ENCODE assay signal across 12 cellular contexts in the genomic region with DNA sequence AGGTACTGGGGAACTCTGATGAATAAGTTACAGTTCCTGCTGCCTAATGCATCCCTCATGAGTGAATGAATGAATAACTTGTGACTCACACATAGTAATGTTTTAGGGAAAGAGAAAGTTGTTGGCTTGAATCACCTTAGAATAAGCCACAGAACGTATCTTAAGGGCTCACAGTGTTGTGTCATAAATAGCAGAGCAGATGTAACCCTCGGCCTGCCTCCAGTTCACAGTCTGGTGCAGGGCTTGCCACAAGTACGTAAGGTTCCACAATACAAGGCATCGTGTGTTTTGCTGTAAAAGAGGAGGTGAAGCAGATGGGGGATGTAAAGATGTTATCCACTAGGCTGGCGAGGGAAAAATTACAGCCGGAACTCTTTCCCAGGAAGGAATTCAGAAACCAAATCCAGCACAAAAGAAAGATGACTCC.
A peak's percentile ranks its signal among the peaks of the same experiment; 100 is the strongest.
DNase-seq lines count a peak whose midpoint lies in the region; ATAC-seq and TF ChIP-seq lines count a peak whose summit lies in the region.
"Had no signal": no experiment of that assay in that cellular context is flagged by ENCODE, and none has a peak within 500 bp of the region (broad histone marks: within the 10 kb centered on the region; RNA-seq: fewer than 3 reads in every experiment).

No MANE protein-coding gene starts in this region.

- no peak for DNase-seq in activated CD4-positive, alpha-beta T cell treated with anti-CD3 and anti-CD28 coated beads for 36 hours
- no peak for DNase-seq in activated CD4-positive, alpha-beta T cell treated with anti-CD3 and anti-CD28 coated beads for 1 hour
- DNase-seq in RPMI7951 (ENCODE audit: low read depth), result peak; percentile 91
- DNase-seq in foreskin melanocyte, result peak; percentile 52
- peak; percentile 20 for DNase-seq in testis
- DNase-seq in NCI-H2227 (lab: John Stamatoyannopoulos, UW; ENCODE audit: unreplicated experiment), result no peak
- DNase-seq in mesothelial cell of epicardium (ENCODE audit: low spot score in 2 of 2, unreplicated experiment in 2 of 2), result no peak
- DNase-seq: OCI-M1 had no signal

- H3K27me3 Mint-ChIP-seq in activated CD4-positive, alpha-beta T cell treated with anti-CD3 and anti-CD28 coated beads for 36 hours, result peaks cover 4% of the 10 kb centered on the region
- peaks cover 2% of the 10 kb centered on the region for H3K27me3 Mint-ChIP-seq in mesothelial cell of epicardium (ENCODE audit: low read depth)

- H3K27ac Mint-ChIP-seq in activated CD4-positive, alpha-beta T cell treated with anti-CD3 and anti-CD28 coated beads for 36 hours, result no peak overlapping the region
- H3K27ac Mint-ChIP-seq in mesothelial cell of epicardium, result no peak overlapping the region
- H3K27ac Mint-ChIP-seq: type B pancreatic cell had no signal

- no peak for TF ChIP-seq POLR2A in testis (IDR thresholded peaks at IDR 0.05)

- CTCF ChIA-PET in activated CD4-positive, alpha-beta T cell treated with anti-CD3 and anti-CD28 coated beads for 36 hours (lab: Charles Lee), result no interaction called here

- H3K27me3 ChIP-seq in testis, result no peaks in the 10 kb centered on the region
- H3K27me3 ChIP-seq: ascending aorta had no signal

- no peaks in the 10 kb centered on the region for H3K4me1 Mint-ChIP-seq in activated CD4-positive, alpha-beta T cell treated with anti-CD3 and anti-CD28 coated beads for 36 hours
- H3K4me1 Mint-ChIP-seq in mesothelial cell of epicardium, result peaks cover 3% of the 10 kb centered on the region

- H3K4me3 ChIP-seq in testis, result no peak overlapping the region
- H3K4me3 ChIP-seq: HAP-1 had no signal

- POLR2A ChIA-PET in activated CD4-positive, alpha-beta T cell treated with anti-CD3 and anti-CD28 coated beads for 36 hours (lab: Charles Lee), result no interaction called here

- H3K9me3 ChIP-seq in testis, result no peaks in the 10 kb centered on the region
- H3K9me3 ChIP-seq: ascending aorta, HAP-1 had no signal

- ATAC-seq in activated CD4-positive, alpha-beta T cell treated with anti-CD3 and anti-CD28 coated beads for 36 hours, result peak; percentile 47
- ATAC-seq in GM21390 (IDR thresholded peaks at IDR 0.05; ENCODE audit: unreplicated experiment), result no peak

- H3K27ac ChIP-seq in testis, result no peak overlapping the region
- H3K27ac ChIP-seq: ascending aorta had no signal

- 39 to 43% methylated on average over 6 of the region's 6 CpGs for WGBS in testis, 2 donors

- H3K36me3 Mint-ChIP-seq in activated CD4-positive, alpha-beta T cell treated with anti-CD3 and anti-CD28 coated beads for 36 hours (ENCODE audit: low read depth), result no peaks in the 10 kb centered on the region
- no peaks in the 10 kb centered on the region for H3K36me3 Mint-ChIP-seq in mesothelial cell of epicardium
- H3K36me3 Mint-ChIP-seq: type B pancreatic cell had no signal

- intact Hi-C loops in activated CD4-positive, alpha-beta T cell treated with anti-CD3 and anti-CD28 coated beads for 36 hours (cut with DNase I, micrococcal nuclease), result no loop called here
- intact Hi-C loops in testis (cut with DNase I; ENCODE audit: low total_unique reads), result no loop called here

- TF ChIP-seq CTCF in testis (IDR thresholded peaks at IDR 0.05) (no peak), mesothelial cell of epicardium (IDR thresholded peaks at IDR 0.05; ENCODE audit: unreplicated experiment) (no peak)

- H3K4me3 Mint-ChIP-seq in activated CD4-positive, alpha-beta T cell treated with anti-CD3 and anti-CD28 coated beads for 36 hours, result no peak overlapping the region
- no peak overlapping the region for H3K4me3 Mint-ChIP-seq in mesothelial cell of epicardium
- H3K4me3 Mint-ChIP-seq: type B pancreatic cell had no signal

- no peaks in the 10 kb centered on the region for H3K4me1 ChIP-seq in testis
- H3K4me1 ChIP-seq: ascending aorta had no signal

- H3K9me3 Mint-ChIP-seq in activated CD4-positive, alpha-beta T cell treated with anti-CD3 and anti-CD28 coated beads for 36 hours (ENCODE audit: low read depth), result no peaks in the 10 kb centered on the region
- no peaks in the 10 kb centered on the region for H3K9me3 Mint-ChIP-seq in mesothelial cell of epicardium
- H3K9me3 Mint-ChIP-seq: type B pancreatic cell had no signal

- H3K36me3 ChIP-seq in testis (ENCODE audit: low read depth, missing control alignments), result no peaks in the 10 kb centered on the region
- H3K36me3 ChIP-seq: ascending aorta, HAP-1 had no signal

Comparison
In these comparisons a context has a peak if more than half of its experiments do, and no peak if none do; other contexts are left out.
1. DNase-seq: peak in RPMI7951 (single experiment), foreskin melanocyte (single experiment) and testis (single experiment); none in activated CD4-positive, alpha-beta T cell treated with anti-CD3 and anti-CD28 coated beads for 36 hours (single experiment), activated CD4-positive, alpha-beta T cell treated with anti-CD3 and anti-CD28 coated beads for 1 hour (single experiment), NCI-H2227 (single experiment) and mesothelial cell of epicardium (0 of 2).